2 cellular contexts compared by ENCODE assay signal in the genomic region with DNA sequence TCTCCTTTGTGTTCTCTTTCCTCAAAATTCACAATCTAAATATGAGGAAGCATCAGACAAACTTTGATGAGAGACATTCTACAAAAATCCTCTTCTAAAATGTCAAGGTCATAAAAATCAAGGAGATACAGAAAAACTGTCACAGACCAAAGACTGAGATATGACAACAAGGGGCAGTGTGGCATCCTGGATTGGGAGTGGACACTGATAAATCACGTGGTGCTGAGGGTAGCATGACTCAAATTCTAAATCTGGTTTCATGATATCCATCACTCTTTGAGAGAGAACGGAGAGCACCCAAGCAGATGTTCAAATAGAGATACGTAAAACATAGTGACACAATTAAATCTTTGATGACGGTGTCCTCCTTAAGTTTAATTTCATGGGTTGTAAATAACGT.
A peak's percentile ranks its signal among the peaks of the same experiment; 100 is the strongest.
TF ChIP-seq lines count a peak whose summit lies in the region.

No MANE protein-coding gene starts in this region.

TF ChIP-seq in IMR-90, 13 proteins besides CTCF, POLR2A, EP300 and RAD21:
- TF ChIP-seq MAZ (IDR thresholded peaks at IDR 0.05; ENCODE audit: borderline replicate concordance, low read depth, low read length) (no peak), SMC3 (IDR thresholded peaks at IDR 0.05; ENCODE audit: low read depth, low read length) (no peak), BHLHE40 (IDR thresholded peaks at IDR 0.05; ENCODE audit: low read depth, low read length) (no peak), RCOR1 (IDR thresholded peaks at IDR 0.05; ENCODE audit: insufficient replicate concordance, low read length) (no peak), MAFK (IDR thresholded peaks at IDR 0.05; ENCODE audit: low read depth, low read length) (no peak)
- TF ChIP-seq, protein P1, sequence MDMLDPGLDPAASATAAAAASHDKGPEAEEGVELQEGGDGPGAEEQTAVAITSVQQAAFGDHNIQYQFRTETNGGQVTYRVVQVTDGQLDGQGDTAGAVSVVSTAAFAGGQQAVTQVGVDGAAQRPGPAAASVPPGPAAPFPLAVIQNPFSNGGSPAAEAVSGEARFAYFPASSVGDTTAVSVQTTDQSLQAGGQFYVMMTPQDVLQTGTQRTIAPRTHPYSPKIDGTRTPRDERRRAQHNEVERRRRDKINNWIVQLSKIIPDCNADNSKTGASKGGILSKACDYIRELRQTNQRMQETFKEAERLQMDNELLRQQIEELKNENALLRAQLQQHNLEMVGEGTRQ (IDR thresholded peaks at IDR 0.05; ENCODE audit: low read depth, low read length): 0 out of 2 replicates have a peak, but pooled peaks have one; percentile 15
- TF ChIP-seq, protein P2, sequence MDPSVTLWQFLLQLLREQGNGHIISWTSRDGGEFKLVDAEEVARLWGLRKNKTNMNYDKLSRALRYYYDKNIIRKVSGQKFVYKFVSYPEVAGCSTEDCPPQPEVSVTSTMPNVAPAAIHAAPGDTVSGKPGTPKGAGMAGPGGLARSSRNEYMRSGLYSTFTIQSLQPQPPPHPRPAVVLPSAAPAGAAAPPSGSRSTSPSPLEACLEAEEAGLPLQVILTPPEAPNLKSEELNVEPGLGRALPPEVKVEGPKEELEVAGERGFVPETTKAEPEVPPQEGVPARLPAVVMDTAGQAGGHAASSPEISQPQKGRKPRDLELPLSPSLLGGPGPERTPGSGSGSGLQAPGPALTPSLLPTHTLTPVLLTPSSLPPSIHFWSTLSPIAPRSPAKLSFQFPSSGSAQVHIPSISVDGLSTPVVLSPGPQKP (IDR thresholded peaks at IDR 0.05; ENCODE audit: borderline replicate concordance, low read depth, low read length): no peak

TF ChIP-seq in K562, 482 proteins besides CTCF, POLR2A, EP300 and RAD21:
- TF ChIP-seq DNMT1 (IDR thresholded peaks at IDR 0.05) (no peak), TFE3 (CRISPR knock-in tag; IDR thresholded peaks at IDR 0.05) (peak; percentile 51)
TF ChIP-seq in K562: peak in this region for 1.
